Comparison of ENCODE assay signal across 10 cellular contexts in the genomic region with DNA sequence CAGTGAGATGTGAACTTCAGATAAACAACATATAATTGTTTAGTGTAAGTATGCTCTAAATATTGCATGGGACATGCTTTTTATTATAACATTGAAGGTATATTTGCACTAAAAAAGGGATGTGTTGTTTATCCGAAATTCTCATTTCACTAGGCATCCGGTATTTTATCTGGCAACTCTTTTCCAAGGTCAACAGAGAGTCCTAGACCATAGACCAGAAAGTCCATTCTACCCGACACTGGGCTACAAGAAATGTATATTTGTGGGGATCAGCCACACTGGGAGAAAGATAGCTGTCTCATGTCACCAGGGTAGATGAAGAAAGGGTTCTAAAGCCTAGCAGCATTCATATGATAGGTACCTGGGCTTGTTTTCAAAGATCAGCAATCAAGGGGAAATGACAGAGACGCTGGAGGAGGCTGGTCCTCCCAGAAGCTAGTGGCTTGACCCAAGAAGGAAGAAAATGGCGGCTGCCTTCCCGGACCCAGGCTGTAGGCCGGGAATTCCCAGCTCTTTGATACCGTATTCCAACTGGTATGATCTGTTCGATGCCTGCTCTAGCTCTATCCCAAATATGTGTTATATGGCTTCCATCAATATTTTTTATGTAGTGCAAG.
DNase-seq lines count a peak whose midpoint lies in the region.
"Had no signal": no experiment of that assay in that cellular context is flagged by ENCODE, and none has a peak within 500 bp of the region (broad histone marks: within the 10 kb centered on the region; RNA-seq: fewer than 3 reads in every experiment).

No MANE protein-coding gene starts in this region.

- H2AFZ ChIP-seq in mesenchymal stem cell (ENCODE audit: low read depth, low read length), result no peak overlapping the region

- H3K27ac Mint-ChIP-seq in activated naive CD4-positive, alpha-beta T cell treated with anti-CD3 and anti-CD28 coated beads, Interleukin-2, amount 10 ng/mL, durations not matched to agents 7 days and 5 days, result peak overlapping the region; percentile 96

- no peaks in the 10 kb centered on the region for H3K79me1 ChIP-seq in mesenchymal stem cell (replicated peaks; ENCODE audit: low read length, poor library complexity, severe bottlenecking)

- peak overlapping the region; percentile 90 for H2BK120ac ChIP-seq in mesenchymal stem cell (ENCODE audit: low read depth, low read length)

- DNase-seq in activated naive CD4-positive, alpha-beta T cell treated with anti-CD3 and anti-CD28 coated beads, Interleukin-2, amount 10 ng/mL, durations not matched to agents 7 days and 5 days, result no peak
- DNase-seq in activated naive CD4-positive, alpha-beta T cell treated with anti-CD3 and anti-CD28 coated beads, Interleukin-2, amount 50 U/mL, for 16 hours, result no peak
- peak; percentile 36 for DNase-seq in activated CD8-positive, alpha-beta memory T cell treated with anti-CD3 and anti-CD28 coated beads, Interleukin-2, amount 50 U/mL, for 48 hours
- DNase-seq in mesenchymal stem cell, result no peak
- DNase-seq in pons (ENCODE audit: low spot score), result no peak
- no peak for DNase-seq in EL
- DNase-seq in NCI-H1048 (lab: John Stamatoyannopoulos, UW), result no peak
- DNase-seq: anterior cingulate cortex had no signal

- peaks cover 10% of the 10 kb centered on the region for H3K4me1 ChIP-seq in mesenchymal stem cell (ENCODE audit: control insufficient read depth, insufficient read depth, low read depth, low read length)
- H3K4me1 ChIP-seq in thymus (ENCODE audit: control insufficient read depth, insufficient read depth, low read length), result peaks cover 29% of the 10 kb centered on the region

- CTCF ChIA-PET in activated naive CD4-positive, alpha-beta T cell treated with anti-CD3 and anti-CD28 coated beads, Interleukin-2, amount 10 ng/mL, durations not matched to agents 7 days and 5 days (lab: Charles Lee), result interaction anchor here (0.8 to 1.1 kb wide), 3 partner anchors 68 to 557 kb away, joined by 3 to 4 read pairs (median 3); no protein-coding TSS in a partner anchor

- no peak overlapping the region for H3K4me3 Mint-ChIP-seq in activated naive CD4-positive, alpha-beta T cell treated with anti-CD3 and anti-CD28 coated beads, Interleukin-2, amount 10 ng/mL, durations not matched to agents 7 days and 5 days
- H3K4me3 Mint-ChIP-seq: WTC11 had no signal

- H3K23ac ChIP-seq in mesenchymal stem cell (ENCODE audit: low read length in 2 of 2), result no peak overlapping the region

- peak overlapping the region in 1 of 2 experiments; percentile 37 for H3K4ac ChIP-seq in mesenchymal stem cell (ENCODE audit: low read depth in 1 of 2, low read length in 2 of 2)

- H3K27me3 ChIP-seq in mesenchymal stem cell (ENCODE audit: control insufficient read depth in 1 of 2, insufficient read depth in 1 of 2, low read length in 2 of 2), result no peaks in the 10 kb centered on the region
- no peaks in the 10 kb centered on the region for H3K27me3 ChIP-seq in thymus (ENCODE audit: control insufficient read depth, insufficient read depth)

- H3K18ac ChIP-seq in mesenchymal stem cell (ENCODE audit: low read depth in 1 of 2, low read length in 2 of 2), result no peak overlapping the region

- WGBS in mesenchymal stem cell, result over 99% methylated on average over 6 of the region's 9 CpGs
- 97% methylated on average over 9 of the region's 9 CpGs for WGBS in thymus

- H3K9me3 Mint-ChIP-seq in activated naive CD4-positive, alpha-beta T cell treated with anti-CD3 and anti-CD28 coated beads, Interleukin-2, amount 10 ng/mL, durations not matched to agents 7 days and 5 days, result peaks cover 7% of the 10 kb centered on the region

- peaks cover 7% of the 10 kb centered on the region for H3K36me3 Mint-ChIP-seq in activated naive CD4-positive, alpha-beta T cell treated with anti-CD3 and anti-CD28 coated beads, Interleukin-2, amount 10 ng/mL, durations not matched to agents 7 days and 5 days

- no peak overlapping the region for H3K14ac ChIP-seq in mesenchymal stem cell (ENCODE audit: low read length in 2 of 2)

- H3K4me1 Mint-ChIP-seq in activated naive CD4-positive, alpha-beta T cell treated with anti-CD3 and anti-CD28 coated beads, Interleukin-2, amount 10 ng/mL, durations not matched to agents 7 days and 5 days, result peaks cover 70% of the 10 kb centered on the region

- H3K9ac ChIP-seq in mesenchymal stem cell (ENCODE audit: low read length), result no peak overlapping the region

- H2BK15ac ChIP-seq in mesenchymal stem cell (ENCODE audit: low read depth, poor library complexity, severe bottlenecking), result peak overlapping the region; percentile 54

- no peak overlapping the region for H4K8ac ChIP-seq in mesenchymal stem cell (ENCODE audit: low read length)

- H2AK5ac ChIP-seq in mesenchymal stem cell (ENCODE audit: low read length, severe bottlenecking), result peak overlapping the region; percentile 71

- peak overlapping the region; percentile 49 to 59 for H2BK12ac ChIP-seq in mesenchymal stem cell (ENCODE audit: low read length in 2 of 2)

- no peaks in the 10 kb centered on the region for H3K36me3 ChIP-seq in mesenchymal stem cell (ENCODE audit: control insufficient read depth in 1 of 2, insufficient read depth in 2 of 2, low read depth in 1 of 2, low read length in 2 of 2)
- H3K36me3 ChIP-seq in thymus (ENCODE audit: control insufficient read depth, insufficient read depth), result no peaks in the 10 kb centered on the region

- H4K91ac ChIP-seq in mesenchymal stem cell (ENCODE audit: low read length), result no peak overlapping the region

- H3K27ac ChIP-seq in mesenchymal stem cell (ENCODE audit: low read length, poor library complexity, severe bottlenecking) (no peak overlapping the region), thymus (ENCODE audit: low read depth) (peak overlapping the region; percentile 69)

- no peak overlapping the region for H3K4me2 ChIP-seq in mesenchymal stem cell (ENCODE audit: low read length, poor library complexity, severe bottlenecking)

- H3K27me3 Mint-ChIP-seq in activated naive CD4-positive, alpha-beta T cell treated with anti-CD3 and anti-CD28 coated beads, Interleukin-2, amount 10 ng/mL, durations not matched to agents 7 days and 5 days, result no peaks in the 10 kb centered on the region

- H3K9me3 ChIP-seq in mesenchymal stem cell (ENCODE audit: control insufficient read depth, low read length) (peaks cover 9% of the 10 kb centered on the region), thymus (ENCODE audit: control insufficient read depth) (no peaks in the 10 kb centered on the region)

- no peak overlapping the region for H3K4me3 ChIP-seq in mesenchymal stem cell (ENCODE audit: insufficient read depth in 1 of 2, low read depth in 1 of 2, low read length in 2 of 2)
- H3K4me3 ChIP-seq in thymus (ENCODE audit: low read length), result no peak overlapping the region

- H2BK5ac ChIP-seq in mesenchymal stem cell (ENCODE audit: low read depth, low read length, poor library complexity, severe bottlenecking), result no peak overlapping the region
